In the genomic region with DNA sequence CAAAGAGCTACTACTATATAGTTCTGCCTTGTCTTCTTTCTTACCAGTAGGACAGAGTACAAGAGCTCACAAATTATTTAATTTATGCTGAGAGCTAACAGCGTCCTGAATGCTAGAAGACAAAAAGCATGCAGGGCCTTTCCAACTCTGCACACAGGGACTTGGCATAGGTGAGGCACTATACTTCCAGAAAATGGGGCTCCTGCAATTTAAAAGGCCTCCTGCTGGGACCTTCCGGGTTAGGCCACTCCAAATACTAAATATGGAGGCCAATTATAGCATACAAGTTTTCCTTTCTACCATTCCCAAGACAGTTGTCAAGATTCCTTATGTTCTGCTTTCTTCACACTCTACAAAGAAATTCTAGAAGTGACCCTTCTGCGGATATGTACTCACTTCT, we compare ENCODE assay signal across 8 cellular contexts. TPM values are rescaled to one million over a fixed set of nuclear protein-coding genes. Genes with fewer than 3 reads are reported as not detected.
A peak's percentile ranks its signal among the peaks of the same experiment; 100 is the strongest.
DNase-seq lines count a peak whose midpoint lies in the region; ATAC-seq and TF ChIP-seq lines count a peak whose summit lies in the region.

No MANE protein-coding gene starts in this region.

- intact Hi-C loops in adrenal gland (cut with DNase I) (no loop called here), left lung (cut with DNase I) (no loop called here), sciatic nerve (cut with DNase I) (no loop called here)

- peaks cover 25% of the 10 kb centered on the region for H3K4me1 Mint-ChIP-seq in activated CD4-positive, alpha-beta T cell treated with anti-CD3 and anti-CD28 coated beads, Interleukin-2, amount 10 ng/mL, durations not matched to agents 7 days and 5 days
- peaks cover 22% of the 10 kb centered on the region for H3K4me1 Mint-ChIP-seq in type B pancreatic cell (ENCODE audit: unreplicated experiment)

- peaks cover 10% of the 10 kb centered on the region; the same call in 1 of the 2 replicates for H3F3A ChIP-seq in MM.1S (ENCODE audit: insufficient read depth, low read length)

- H3K79me2 ChIP-seq in MM.1S (ENCODE audit: low read length) = peaks cover 55% of the 10 kb centered on the region

- peaks cover 8% of the 10 kb centered on the region for H3K27me3 Mint-ChIP-seq in activated CD4-positive, alpha-beta T cell treated with anti-CD3 and anti-CD28 coated beads, Interleukin-2, amount 10 ng/mL, durations not matched to agents 7 days and 5 days
- peaks cover 19% of the 10 kb centered on the region for H3K27me3 Mint-ChIP-seq in type B pancreatic cell

- no peak for TF ChIP-seq CTCF in MM.1S (IDR thresholded peaks at IDR 0.05; ENCODE audit: low read length)
- TF ChIP-seq CTCF in adrenal gland (IDR thresholded peaks at IDR 0.05) = no peak
- TF ChIP-seq CTCF in left lung (IDR thresholded peaks at IDR 0.05) = no peak
- peak; percentile 16 for TF ChIP-seq CTCF in type B pancreatic cell (conservative IDR thresholded peaks at IDR 0.05)

- peak; percentile 21 for DNase-seq in activated CD4-positive, alpha-beta T cell treated with anti-CD3 and anti-CD28 coated beads, Interleukin-2, amount 10 ng/mL, durations not matched to agents 7 days and 5 days
- no peak for DNase-seq in activated CD4-positive, alpha-beta T cell treated with anti-CD3 and anti-CD28 coated beads, Interleukin-2, amount 50 U/mL, for 48 hours
- DNase-seq in MM.1S = no peak
- no peak for DNase-seq in adrenal gland
- no peak for DNase-seq in left lung
- no peak for DNase-seq in type B pancreatic cell (ENCODE audit: extremely low spot score, unreplicated experiment)
- no peak for DNase-seq in sciatic nerve (ENCODE audit: low spot score)

- WGBS in adrenal gland, 4 donors = 2 to 8% (median 4%) methylated on average over 3 of the region's 3 CpGs

- H3K27ac Mint-ChIP-seq in activated CD4-positive, alpha-beta T cell treated with anti-CD3 and anti-CD28 coated beads, Interleukin-2, amount 10 ng/mL, durations not matched to agents 7 days and 5 days = peak overlapping the region; percentile 93
- H3K27ac Mint-ChIP-seq in type B pancreatic cell = peak overlapping the region; percentile 97

- peak overlapping the region; percentile 95 for H3K4me2 ChIP-seq in MM.1S (ENCODE audit: low read depth, low read length)

- H3K9me3 ChIP-seq in MM.1S (replicated peaks; ENCODE audit: insufficient read depth, low read length) (no peaks in the 10 kb centered on the region), adrenal gland (replicated peaks in 1 of 3) (no peaks in the 10 kb centered on the region), left lung (no peaks in the 10 kb centered on the region)

- no peaks in the 10 kb centered on the region for H3K9me2 ChIP-seq in MM.1S (replicated peaks; ENCODE audit: insufficient read depth, low read length)

- no peaks in the 10 kb centered on the region for H3K9me3 Mint-ChIP-seq in activated CD4-positive, alpha-beta T cell treated with anti-CD3 and anti-CD28 coated beads, Interleukin-2, amount 10 ng/mL, durations not matched to agents 7 days and 5 days
- no peaks in the 10 kb centered on the region for H3K9me3 Mint-ChIP-seq in type B pancreatic cell

- ATAC-seq in left lung (peak; percentile 17), sciatic nerve (no peak), GM19035 (IDR thresholded peaks at IDR 0.05; ENCODE audit: unreplicated experiment) (no peak)

- no peak for TF ChIP-seq POLR2A in adrenal gland (IDR thresholded peaks at IDR 0.05)

- peaks cover 19% of the 10 kb centered on the region for H3K36me3 Mint-ChIP-seq in activated CD4-positive, alpha-beta T cell treated with anti-CD3 and anti-CD28 coated beads, Interleukin-2, amount 10 ng/mL, durations not matched to agents 7 days and 5 days (ENCODE audit: low read depth)
- no peaks in the 10 kb centered on the region for H3K36me3 Mint-ChIP-seq in type B pancreatic cell

- H3K27ac ChIP-seq in MM.1S (ENCODE audit: low read length) (no peak overlapping the region), adrenal gland (no peak overlapping the region), left lung (no peak overlapping the region)

- H4K20me1 ChIP-seq in MM.1S (ENCODE audit: insufficient read depth, low read length) = peaks cover 3% of the 10 kb centered on the region; the same call in 1 of the 2 replicates

- no peaks in the 10 kb centered on the region; the same call in 1 of the 2 replicates for H3K36me3 ChIP-seq in MM.1S (replicated peaks; ENCODE audit: insufficient read depth, low read length)
- H3K36me3 ChIP-seq in adrenal gland (replicated peaks in 1 of 2) = no peaks in the 10 kb centered on the region
- peaks cover 0 to 6% of the 10 kb centered on the region in 2 donors for H3K36me3 ChIP-seq in left lung

- peak overlapping the region; percentile 77 for H3K4me3 Mint-ChIP-seq in activated CD4-positive, alpha-beta T cell treated with anti-CD3 and anti-CD28 coated beads, Interleukin-2, amount 10 ng/mL, durations not matched to agents 7 days and 5 days
- peak overlapping the region; percentile 94 for H3K4me3 Mint-ChIP-seq in type B pancreatic cell

- H3K4me3 ChIP-seq in MM.1S (ENCODE audit: low read length) = peak overlapping the region; percentile 97
- peak overlapping the region; percentile 25 to 98 (median 92) for H3K4me3 ChIP-seq in adrenal gland
- H3K4me3 ChIP-seq in left lung = peak overlapping the region; percentile 91 to 97

- peaks cover 13% of the 10 kb centered on the region for H3K4me1 ChIP-seq in MM.1S (ENCODE audit: low read length)
- H3K4me1 ChIP-seq in adrenal gland (replicated peaks in 1 of 2) = peaks cover 11 to 45% of the 10 kb centered on the region in 2 donors
- peaks cover 11 to 30% of the 10 kb centered on the region in 2 donors for H3K4me1 ChIP-seq in left lung

- H2AFZ ChIP-seq in MM.1S (ENCODE audit: low read length) = no peak overlapping the region

- H3K9ac ChIP-seq in MM.1S (ENCODE audit: low read length) = peak overlapping the region; percentile 98; the same call in 1 of the 2 replicates

- POLR2A ChIA-PET in activated CD4-positive, alpha-beta T cell treated with anti-CD3 and anti-CD28 coated beads, Interleukin-2, amount 10 ng/mL, durations not matched to agents 7 days and 5 days (lab: Charles Lee) = interaction anchor here (2.0 kb wide), 1 partner anchor 18 kb away, joined by 6 read pairs; a partner anchor contains a TSS

- CTCF ChIA-PET in activated CD4-positive, alpha-beta T cell treated with anti-CD3 and anti-CD28 coated beads, Interleukin-2, amount 10 ng/mL, durations not matched to agents 7 days and 5 days (lab: Charles Lee) = interaction anchor here (0.7 to 4.5 kb wide), 3 partner anchors 9 to 56 kb away, joined by 3 to 31 read pairs (median 3); a partner anchor contains a TSS

- H3K27me3 ChIP-seq in MM.1S (replicated peaks; ENCODE audit: insufficient read depth, low read length) (no peaks in the 10 kb centered on the region), adrenal gland (peaks cover 2% of the 10 kb centered on the region), left lung (peaks cover 0 to 28% of the 10 kb centered on the region in 2 donors)

RNA-seq across cellular contexts. Expression of a gene that starts 0.9 kb away (rescaled TPM):
- 10 to 100 TPM; 22.1 to 24.9 TPM for total RNA-seq in activated CD4-positive, alpha-beta T cell treated with anti-CD3 and anti-CD28 coated beads, Interleukin-2, amount 10 ng/mL, durations not matched to agents 7 days and 5 days
- total RNA-seq in adrenal gland = 10 to 100 TPM; 17.6 to 89.7 (median 26.5) TPM
- 10 to 100 TPM in 2 of 3 donors, 1 to 10 TPM in 1; 9.2 to 33.6 (median 11.7) TPM for polyA plus RNA-seq in adrenal gland
- total RNA-seq in left lung = 10 to 100 TPM; 23.8 to 23.9 TPM
- total RNA-seq in type B pancreatic cell (ENCODE audit: low replicate concordance) = 32.4 and 32.8 TPM in 2 replicates
- total RNA-seq in sciatic nerve = 19.4 TPM

RNA-seq across cellular contexts. Expression of a gene that starts 18.2 kb away (rescaled TPM):
- 1 to 10 TPM in 1 of 2 experiments, under 1 TPM in 1; 0.92 to 1.3 TPM for total RNA-seq in activated CD4-positive, alpha-beta T cell treated with anti-CD3 and anti-CD28 coated beads, Interleukin-2, amount 10 ng/mL, durations not matched to agents 7 days and 5 days
- total RNA-seq in adrenal gland (10 to 100 TPM; 12.8 to 24.5 (median 16.9) TPM), left lung (10 to 100 TPM; 12.8 to 15.9 TPM), type B pancreatic cell (ENCODE audit: low replicate concordance) (8.9 and 26.1 TPM in 2 replicates), sciatic nerve (35.4 TPM)
- polyA plus RNA-seq in adrenal gland = 10 to 100 TPM; 11.0 to 30.6 (median 30.4) TPM
